In the genomic region with DNA sequence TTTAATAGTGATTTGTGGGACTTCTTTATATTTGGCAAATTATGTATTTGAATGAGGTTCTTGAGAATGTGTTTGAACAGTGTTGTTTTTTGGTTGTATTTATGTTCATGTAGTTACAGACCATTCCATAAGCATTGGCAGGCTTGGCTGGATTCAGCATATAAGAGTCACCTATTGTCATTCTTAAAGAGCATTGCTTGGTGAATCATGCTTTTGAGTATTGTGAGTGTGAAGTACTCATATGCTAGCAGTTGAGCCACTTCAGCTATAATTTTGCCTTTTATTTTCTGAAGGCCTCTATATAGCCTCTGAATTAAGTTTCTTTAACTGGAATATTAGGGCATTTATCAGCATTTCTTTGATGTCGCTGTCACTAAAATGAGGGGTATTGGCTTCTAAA, we compare ENCODE assay signal across 18 cellular contexts.
A peak's percentile ranks its signal among the peaks of the same experiment; 100 is the strongest.
DNase-seq lines count a peak whose midpoint lies in the region; ATAC-seq and TF ChIP-seq lines count a peak whose summit lies in the region.
"Had no signal": no experiment of that assay in that cellular context is flagged by ENCODE, and none has a peak within 500 bp of the region (broad histone marks: within the 10 kb centered on the region; RNA-seq: fewer than 3 reads in every experiment).

No MANE protein-coding gene starts in this region.

- H2BK5ac ChIP-seq in IMR-90 (ENCODE audit: low read depth, low read length, poor library complexity, severe bottlenecking): no peak overlapping the region

- TF ChIP-seq RAD21 in IMR-90 (IDR thresholded peaks at IDR 0.05; ENCODE audit: low read length): no peak

- H3K9me1 ChIP-seq in IMR-90 (ENCODE audit: insufficient read depth, low read length): peaks cover 14% of the 10 kb centered on the region; the same call in 1 of the 2 replicates

- H3K14ac ChIP-seq in IMR-90 (replicated peaks; ENCODE audit: low read depth, low read length): no peak overlapping the region

- no peak overlapping the region for H3K4ac ChIP-seq in IMR-90 (ENCODE audit: low read depth, low read length)

- H4K91ac ChIP-seq in IMR-90 (ENCODE audit: insufficient read depth, low read depth, low read length): no peak overlapping the region

- H2AK5ac ChIP-seq in IMR-90 (ENCODE audit: low read depth, low read length): no peak overlapping the region

- H3K79me1 ChIP-seq in IMR-90 (ENCODE audit: low read depth in 1 of 2, low read length in 2 of 2): peaks cover 43 to 60% of the 10 kb centered on the region in 2 experiments

- H3K4me2 ChIP-seq in IMR-90 (ENCODE audit: low read depth, low read length): no peak overlapping the region

- H4K20me1 ChIP-seq in IMR-90 (ENCODE audit: insufficient read depth, low read length): peaks cover 21% of the 10 kb centered on the region; the same call in 1 of the 2 replicates

- H4K8ac ChIP-seq in IMR-90 (ENCODE audit: low read depth in 2 of 2, low read length in 2 of 2): no peak overlapping the region

- no peak overlapping the region for H2BK120ac ChIP-seq in IMR-90 (ENCODE audit: low read depth, low read length)

- peaks cover 4% of the 10 kb centered on the region for H3K4me1 ChIP-seq in IMR-90 (ENCODE audit: control insufficient read depth, insufficient read depth, low read length)
- H3K4me1 ChIP-seq: BE2C had no signal

- TF ChIP-seq CTCF in IMR-90 (conservative IDR thresholded peaks at IDR 0.05; ENCODE audit: low read depth, low read length): no peak

- ATAC-seq in IMR-90 (ENCODE audit: low read depth): peak; percentile 79
- no peak for ATAC-seq in HG03025 (IDR thresholded peaks at IDR 0.05; ENCODE audit: low FRiP score, unreplicated experiment)
- no peak for ATAC-seq in stimulated activated naive CD8-positive, alpha-beta T cell treated with anti-CD3 and anti-CD28 coated beads, Interleukin-15, Interleukin-2, amounts not matched to agents 100 U/mL and 50 U/mL, for 24 hours
- ATAC-seq: natural killer cell treated with Interleukin-12 subunit alpha and Interleukin-12 subunit beta and Interleukin-15 and Interleukin-18, amount 100 ng/mL, for 72 hours had no signal

- H3K56ac ChIP-seq in IMR-90 (ENCODE audit: extremely low read depth, insufficient read depth, low read length): no peak overlapping the region

- in situ Hi-C loops in IMR-90 (cut with MboI; ENCODE audit: low sequenced_read_pairs): no loop called here

- POLR2A ChIA-PET in IMR-90 (lab: Charles Lee; ENCODE audit: unreplicated experiment): no interaction called here

- no peaks in the 10 kb centered on the region for H3K27me3 ChIP-seq in IMR-90 (ENCODE audit: control insufficient read depth, insufficient read depth, low read length)
- H3K27me3 ChIP-seq: BE2C, esophagus muscularis mucosa, spleen had no signal

- no peak overlapping the region for H3K18ac ChIP-seq in IMR-90 (ENCODE audit: low read depth, low read length)

- H3K9me3 ChIP-seq in IMR-90 (ENCODE audit: control insufficient read depth, insufficient read depth, low read length): no peaks in the 10 kb centered on the region
- H3K9me3 ChIP-seq: BE2C, esophagus muscularis mucosa, spleen had no signal

- H3K23ac ChIP-seq in IMR-90 (ENCODE audit: low read depth, low read length): no peak overlapping the region

- no peak overlapping the region for H2BK20ac ChIP-seq in IMR-90 (ENCODE audit: low read depth, low read length)

- H3K4me3 ChIP-seq in IMR-90 (ENCODE audit: insufficient read depth, low read depth, low read length): no peak overlapping the region
- H3K4me3 ChIP-seq: esophagus muscularis mucosa, spleen had no signal

- no TSS peak for BruUV-seq in IMR-90 (replicated peaks; lab: Mats Ljungman, UMichigan)

- DNase-seq in DMS79 (lab: John Stamatoyannopoulos, UW) (peak; percentile 8), IMR-90 (peak; percentile 75), astrocyte of the hippocampus (ENCODE audit: low read depth, low spot score) (peak; percentile 36), iris pigment epithelial cell (ENCODE audit: low read depth) (peak; percentile 61), NCI-H187 (lab: John Stamatoyannopoulos, UW) (no peak)
- no peak for DNase-seq in activated CD4-positive, alpha-beta T cell treated with anti-CD3 and anti-CD28 coated beads, Interleukin-2, amount 50 U/mL, for 1 hour
- DNase-seq in stimulated activated naive CD8-positive, alpha-beta T cell treated with anti-CD3 and anti-CD28 coated beads, Interleukin-15, Interleukin-2, amounts not matched to agents 100 U/mL and 50 U/mL, for 24 hours: no peak
- DNase-seq: activated CD4-positive, alpha-beta T cell treated with anti-CD3 and anti-CD28 coated beads, Interleukin-2, amount 10 ng/mL, durations not matched to agents 24 days and 14 days; activated naive CD8-positive, alpha-beta T cell treated with anti-CD3 and anti-CD28 coated beads, Interleukin-2, amount 10 ng/mL, durations not matched to agents 7 days and 5 days; activated T-cell treated with anti-CD3 and anti-CD28 coated beads, Interleukin-2, amount 50 U/mL, for 1 hour; BE2C; NCI-H226; posterior cingulate gyrus; spleen; stimulated activated CD8-positive, alpha-beta memory T cell treated with anti-CD3 and anti-CD28 coated beads, Interleukin-4, amount 100 ng/mL, for 48 hours had no signal

- no peak overlapping the region for H2AK9ac ChIP-seq in IMR-90 (replicated peaks; ENCODE audit: low read depth, low read length, poor library complexity)

- no peak overlapping the region for H4K5ac ChIP-seq in IMR-90 (ENCODE audit: low read depth, low read length)

- no peak overlapping the region for H2BK15ac ChIP-seq in IMR-90 (ENCODE audit: low read depth, low read length)

- H3K36me3 ChIP-seq in IMR-90 (ENCODE audit: control insufficient read depth, insufficient read depth, low read length): peaks cover 28% of the 10 kb centered on the region

- CTCF ChIA-PET in IMR-90 (lab: Yijun Ruan, JAX): no interaction called here

- intact Hi-C loops in IMR-90 (cut with micrococcal nuclease): loop anchor here (10.0 kb wide), 1 partner anchor 110 kb away; a partner anchor contains a TSS

- dilution Hi-C loops in IMR-90 (cut with HindIII; ENCODE audit: low sequenced_read_pairs, unreplicated experiment): no loop called here

- H3K9ac ChIP-seq in IMR-90 (ENCODE audit: low read depth, low read length): no peak overlapping the region

- TF ChIP-seq POLR2A in IMR-90 (IDR thresholded peaks at IDR 0.05; ENCODE audit: low read depth, low read length): no peak

- WGBS in IMR-90 (ENCODE audit: extremely low coverage in 2 of 2, insufficient read length in 1 of 2), 2 experiments: no CpG with 5 or more reads among the region's 1 CpG

- no peak overlapping the region for H2AFZ ChIP-seq in IMR-90 (replicated peaks; ENCODE audit: low read length, poor library complexity)

- no peak overlapping the region for H3K27ac ChIP-seq in IMR-90 (ENCODE audit: insufficient read depth, low read length)
- H3K27ac ChIP-seq: esophagus muscularis mucosa, spleen had no signal

TF ChIP-seq in IMR-90, 13 proteins besides CTCF, POLR2A, EP300 and RAD21:
- no peak for TF ChIP-seq MAZ (IDR thresholded peaks at IDR 0.05; ENCODE audit: borderline replicate concordance, low read depth, low read length)
- TF ChIP-seq BHLHE40 (IDR thresholded peaks at IDR 0.05; ENCODE audit: low read depth, low read length): no peak

Comparison
In these comparisons a context has a peak if more than half of its experiments do, and no peak if none do; other contexts are left out.
1. DNase-seq: peak in DMS79 (single experiment), IMR-90 (single experiment), astrocyte of the hippocampus (single experiment) and iris pigment epithelial cell (single experiment); none in activated CD4-positive, alpha-beta T cell treated with anti-CD3 and anti-CD28 coated beads, Interleukin-2, amount 50 U/mL, for 1 hour (single experiment), NCI-H187 (0 of 2) and stimulated activated naive CD8-positive, alpha-beta T cell treated with anti-CD3 and anti-CD28 coated beads, Interleukin-15, Interleukin-2, amounts not matched to agents 100 U/mL and 50 U/mL, for 24 hours (single experiment).